In genomic region chr5:90418214-90418613, GRCh38 we compare ENCODE assay signal across 8 cellular contexts.
"Had no signal": no experiment of that assay in that cellular context is flagged by ENCODE, and none has a peak within 500 bp of the region (broad histone marks: within the 10 kb centered on the region; RNA-seq: fewer than 3 reads in every experiment).

No MANE protein-coding gene starts in this region.

- H2AFZ ChIP-seq: GM23338 had no signal

- H3K9me3 Mint-ChIP-seq: GM23338, H9, IgD-negative memory B cell had no signal

- DNase-seq: H9, HCEC 1CT had no signal

- FAIRE-seq: H1, H54, HepG2 had no signal

- H3K27ac Mint-ChIP-seq: GM23338, H9, IgD-negative memory B cell had no signal

- H3K4me3 ChIP-seq: GM23338 had no signal

- H3K4me1 Mint-ChIP-seq: IgD-negative memory B cell had no signal

- H3K4me3 Mint-ChIP-seq: GM23338, H9, IgD-negative memory B cell had no signal

- H3K27ac ChIP-seq: HL-60 had no signal

- H3K4me2 ChIP-seq: GM23338 had no signal

- ATAC-seq: GM23338 had no signal
